Comparison of ENCODE assay signal across 9 cellular contexts in genomic region chr3:194730369-194730768, GRCh38. TPM values are rescaled to one million over a fixed set of nuclear protein-coding genes. Genes with fewer than 3 reads are reported as not detected.
DNase-seq lines count a peak whose midpoint lies in the region; ATAC-seq and TF ChIP-seq lines count a peak whose summit lies in the region.
"Had no signal": no experiment of that assay in that cellular context is flagged by ENCODE, and none has a peak within 500 bp of the region (broad histone marks: within the 10 kb centered on the region; RNA-seq: fewer than 3 reads in every experiment).

No MANE protein-coding gene starts in this region.

- no peak for ATAC-seq in GM18517 (IDR thresholded peaks at IDR 0.05; ENCODE audit: unreplicated experiment)
- ATAC-seq: activated naive CD4-positive, alpha-beta T cell treated with anti-CD3 and anti-CD28 coated beads, Interleukin-2, amount 50 U/mL, for 72 hours had no signal

- H3K4me1 Mint-ChIP-seq in MCF 10A (ENCODE audit: insufficient read depth, unreplicated experiment) = peaks cover 5% of the 10 kb centered on the region
- H3K4me1 Mint-ChIP-seq in progenitor cell of endocrine pancreas (ENCODE audit: low read depth) = peaks cover 4% of the 10 kb centered on the region

- intact Hi-C loops in MCF 10A (cut with micrococcal nuclease) (no loop called here), breast epithelium (cut with DNase I; ENCODE audit: low total_unique reads) (no loop called here)

- DNase-seq in MCF 10A (ENCODE audit: unreplicated experiment) = peak; percentile 85
- DNase-seq in breast epithelium (ENCODE audit: low spot score in 2 of 2) = no peak
- peak; percentile 96 for DNase-seq in NCI-H748 (lab: John Stamatoyannopoulos, UW; ENCODE audit: unreplicated experiment)
- peak; percentile 68 for DNase-seq in epithelial cell of prostate (ENCODE audit: low read depth, low spot score)
- DNase-seq in ureter (ENCODE audit: low spot score) = peak; percentile 79
- no peak for DNase-seq in NCI-H1694 treated with DMSO at 0.1 percent for 48 hours (lab: John Stamatoyannopoulos, UW)
- no peak for DNase-seq in progenitor cell of endocrine pancreas (ENCODE audit: low spot score, unreplicated experiment)

- BruUV-seq in MCF 10A (replicated peaks; lab: Mats Ljungman, UMichigan) = no TSS peak

- CTCF ChIA-PET in MCF 10A (lab: Yijun Ruan, JAX) = no interaction called here

- no peak overlapping the region for H3K4me3 ChIP-seq in breast epithelium

- no peak for TF ChIP-seq CTCF in MCF 10A (IDR thresholded peaks at IDR 0.05; ENCODE audit: unreplicated experiment)
- no peak for TF ChIP-seq CTCF in breast epithelium (IDR thresholded peaks at IDR 0.05)
- no peak for TF ChIP-seq CTCF in progenitor cell of endocrine pancreas (IDR thresholded peaks at IDR 0.05; ENCODE audit: unreplicated experiment)

- H3K27ac ChIP-seq in breast epithelium = no peak overlapping the region
- no peak overlapping the region for H3K27ac ChIP-seq in epithelial cell of prostate

- H3K27me3 Mint-ChIP-seq in MCF 10A (ENCODE audit: insufficient read depth, unreplicated experiment) (peaks cover 3% of the 10 kb centered on the region), progenitor cell of endocrine pancreas (peaks cover 22% of the 10 kb centered on the region)

- H3K9me3 ChIP-seq in breast epithelium = no peaks in the 10 kb centered on the region

- no peaks in the 10 kb centered on the region for H3K36me3 Mint-ChIP-seq in MCF 10A (ENCODE audit: insufficient read depth, unreplicated experiment)
- H3K36me3 Mint-ChIP-seq in progenitor cell of endocrine pancreas (ENCODE audit: insufficient read depth) = no peaks in the 10 kb centered on the region

- H3K27ac Mint-ChIP-seq in MCF 10A (ENCODE audit: low read depth, unreplicated experiment) (no peak overlapping the region), progenitor cell of endocrine pancreas (no peak overlapping the region)
- H3K27ac Mint-ChIP-seq: activated naive CD4-positive, alpha-beta T cell treated with anti-CD3 and anti-CD28 coated beads, Interleukin-2, amount 50 U/mL, for 72 hours had no signal

- POLR2A ChIA-PET in MCF 10A (lab: Yijun Ruan, JAX) = no interaction called here

- no peaks in the 10 kb centered on the region for H3K4me1 ChIP-seq in breast epithelium

- H3K4me3 Mint-ChIP-seq in MCF 10A (ENCODE audit: unreplicated experiment) (no peak overlapping the region), progenitor cell of endocrine pancreas (ENCODE audit: low read depth) (no peak overlapping the region)

- H3K36me3 ChIP-seq in breast epithelium = no peaks in the 10 kb centered on the region

- TF ChIP-seq POLR2A in breast epithelium (IDR thresholded peaks at IDR 0.05) = no peak

- H3K9me3 Mint-ChIP-seq in MCF 10A (ENCODE audit: unreplicated experiment) (no peaks in the 10 kb centered on the region), progenitor cell of endocrine pancreas (ENCODE audit: low read depth) (peaks cover 1% of the 10 kb centered on the region)

- no peaks in the 10 kb centered on the region for H3K27me3 ChIP-seq in breast epithelium

RNA-seq across cellular contexts. Expression of gene FAM43A, which starts 44.7 kb away (rescaled TPM):
- total RNA-seq in MCF 10A (2022) (1.0 and 1.3 TPM in 2 replicates), breast epithelium (10 to 100 TPM; 10.1 to 16.7 (median 15.5) TPM), ureter (5.2 TPM), progenitor cell of endocrine pancreas (0.12 and 0.31 TPM in 2 replicates)

RNA-seq across cellular contexts. Expression of gene LSG1, which starts 58.4 kb away (rescaled TPM):
- 30.5 and 35.1 TPM in 2 replicates for total RNA-seq in MCF 10A (2022)
- total RNA-seq in breast epithelium = 10 to 100 TPM; 34.9 to 62.3 (median 57.0) TPM
- 64.5 TPM for total RNA-seq in ureter
- total RNA-seq in progenitor cell of endocrine pancreas = 51.0 and 52.9 TPM in 2 replicates

Comparison
In these comparisons a context has a peak if more than half of its experiments do, and no peak if none do; other contexts are left out.
1. DNase-seq: peak in MCF 10A (single experiment), NCI-H748 (single experiment), epithelial cell of prostate (single experiment) and ureter (single experiment); none in breast epithelium (0 of 2), NCI-H1694 treated with DMSO at 0.1 percent for 48 hours (single experiment) and progenitor cell of endocrine pancreas (single experiment).